14 cellular contexts compared by ENCODE assay signal in the genomic region with DNA sequence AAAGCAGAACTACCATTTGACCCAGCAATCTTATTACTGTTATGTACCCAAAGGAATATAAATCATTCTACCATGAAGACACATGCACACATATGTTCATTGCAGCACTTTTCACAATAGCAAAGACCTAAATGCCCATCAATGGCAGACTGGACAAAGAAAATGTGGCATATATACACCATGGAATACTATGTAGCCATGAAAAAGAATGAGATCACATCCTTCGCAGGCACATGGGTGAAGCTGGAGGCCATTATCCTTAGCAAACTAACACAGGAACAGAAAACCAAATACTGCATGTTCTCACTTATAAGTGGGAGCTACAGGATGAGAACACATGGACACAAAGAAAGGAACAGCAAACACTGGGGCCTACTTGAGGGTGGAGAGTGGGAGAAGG. TPM values are rescaled to one million over a fixed set of nuclear protein-coding genes. Genes with fewer than 3 reads are reported as not detected.
"Had no signal": no experiment of that assay in that cellular context is flagged by ENCODE, and none has a peak within 500 bp of the region (broad histone marks: within the 10 kb centered on the region; RNA-seq: fewer than 3 reads in every experiment).

No MANE protein-coding gene starts in this region.

RNA-seq across cellular contexts. Expression of a gene that starts 51.0 kb away (rescaled TPM):
- total RNA-seq: stomach, subcutaneous adipose tissue, suprapubic skin, temporal lobe, thoracic aorta, thyroid gland, tibial nerve, transverse colon, upper lobe of left lung, upper lobe of right lung, ureter, urinary bladder, uterus, vagina had no signal
- polyA plus RNA-seq: urinary bladder had no signal
